Comparison of ENCODE assay signal across 29 cellular contexts in the genomic region with DNA sequence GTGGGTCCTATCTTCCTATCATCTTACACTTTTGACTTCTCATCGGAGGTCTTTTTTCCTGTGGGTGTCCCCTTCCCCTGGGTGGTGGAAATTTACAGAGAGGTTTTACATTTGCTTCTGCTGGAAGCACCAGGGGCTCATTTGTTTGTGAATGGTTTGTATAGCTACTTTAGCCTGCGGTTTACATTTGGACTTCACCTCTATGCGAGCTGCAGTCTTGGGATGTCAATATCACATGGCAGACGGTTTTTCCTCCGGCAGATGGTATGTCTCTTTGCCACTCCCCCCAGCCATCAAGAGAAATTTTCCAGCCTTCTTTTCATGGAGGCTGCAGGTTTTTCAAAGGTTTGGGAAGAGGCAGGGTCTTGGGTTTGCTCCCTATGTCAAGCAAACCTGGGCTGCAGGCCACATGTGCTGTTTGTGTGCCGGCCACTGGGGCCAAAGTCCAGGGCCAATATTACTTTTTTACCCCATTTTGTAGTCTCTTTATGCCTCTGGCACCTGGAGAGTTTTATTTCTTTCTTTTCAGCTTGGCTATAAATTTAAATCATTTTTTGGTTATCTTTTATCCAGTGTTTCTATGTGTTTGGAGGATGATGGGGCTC. TPM values are rescaled to one million over a fixed set of nuclear protein-coding genes. Genes with fewer than 3 reads are reported as not detected.
DNase-seq lines count a peak whose midpoint lies in the region; ATAC-seq, FAIRE-seq and TF ChIP-seq lines count a peak whose summit lies in the region.
"Had no signal": no experiment of that assay in that cellular context is flagged by ENCODE, and none has a peak within 500 bp of the region (broad histone marks: within the 10 kb centered on the region; RNA-seq: fewer than 3 reads in every experiment).

No MANE protein-coding gene starts in this region.

- TF ChIP-seq CTCF in D721Med (IDR thresholded peaks at IDR 0.05; ENCODE audit: insufficient read depth, missing control alignments) = no peak
- TF ChIP-seq CTCF in H9 (conservative IDR thresholded peaks at IDR 0.05) = peak; percentile 29; the same call in 1 of the 3 replicates

- H3K4ac ChIP-seq in H9 (ENCODE audit: low read depth, low read length) = no peak overlapping the region

- no peak overlapping the region for H4K5ac ChIP-seq in H9 (ENCODE audit: insufficient read length, low read depth, low read length)

- no peak overlapping the region for H3K18ac ChIP-seq in H9 (ENCODE audit: insufficient read length, low read depth, low read length)

- no peak overlapping the region for H3K23ac ChIP-seq in H9 (ENCODE audit: insufficient read length, low read depth, low read length)

- peaks cover 24 to 33% of the 10 kb centered on the region in 2 experiments for H3K4me1 Mint-ChIP-seq in H9
- peaks cover 5% of the 10 kb centered on the region for H3K4me1 Mint-ChIP-seq in activated T-cell treated with anti-CD3 and anti-CD28 coated beads, Interleukin-2, amount 50 U/mL, for 24 hours (ENCODE audit: low read depth)
- H3K4me1 Mint-ChIP-seq: activated T-helper 17 cell treated with anti-CD3 and anti-CD28 coated beads, Interleukin-2, amount 50 U/mL, for 72 hours had no signal

- H2BK15ac ChIP-seq in H9 (ENCODE audit: low read depth, low read length) = no peak overlapping the region

- H2BK12ac ChIP-seq in H9 (ENCODE audit: insufficient read length, low read depth, low read length) = no peak overlapping the region

- no peak overlapping the region for H3T11ph ChIP-seq in H9 (ENCODE audit: low read length)

- no peak overlapping the region for H4K91ac ChIP-seq in H9 (ENCODE audit: insufficient read length, low read depth, low read length)

- H3K56ac ChIP-seq in H9 (ENCODE audit: insufficient read length, low read depth, low read length) = no peak overlapping the region

- 0 out of 7 replicates have a peak overlapping the region, but pooled peaks of 1 of the 3 experiments have one; percentile 3 for H3K27ac Mint-ChIP-seq in H9
- no peak overlapping the region for H3K27ac Mint-ChIP-seq in activated T-cell treated with anti-CD3 and anti-CD28 coated beads, Interleukin-2, amount 50 U/mL, for 24 hours
- H3K27ac Mint-ChIP-seq: activated CD8-positive, alpha-beta T cell treated with anti-CD3 and anti-CD28 coated beads for 36 hours; activated T-helper 17 cell treated with anti-CD3 and anti-CD28 coated beads, Interleukin-2, amount 50 U/mL, for 72 hours had no signal

- H3K27me3 ChIP-seq in H9 (ENCODE audit: insufficient read depth, low read length) = no peaks in the 10 kb centered on the region

- peaks cover 8% of the 10 kb centered on the region for H3K27me3 Mint-ChIP-seq in H9 (ENCODE audit: low read depth)
- peaks cover 42% of the 10 kb centered on the region for H3K27me3 Mint-ChIP-seq in activated T-cell treated with anti-CD3 and anti-CD28 coated beads, Interleukin-2, amount 50 U/mL, for 24 hours

- no peak overlapping the region for H2BK20ac ChIP-seq in H9 (ENCODE audit: low read depth, low read length, poor library complexity, severe bottlenecking)

- no peak for DNase-seq in D721Med (ENCODE audit: insufficient read length, low spot score)
- DNase-seq in H9 = peak; percentile 50
- DNase-seq in NCI-H2171 treated with DMSO at 0.1 percent for 48 hours (lab: John Stamatoyannopoulos, UW) = peak; percentile 47
- DNase-seq in iPS DF 19.7 (ENCODE audit: low read depth, low spot score) = peak; percentile 30
- no peak for DNase-seq in stimulated activated naive CD4-positive, alpha-beta T cell treated with Interleukin-2 at 50 U/mL for 16 hours (lab: John Stamatoyannopoulos, UW)
- no peak for DNase-seq in activated T-cell treated with anti-CD3 and anti-CD28 coated beads, Interleukin-2, amount 50 U/mL, for 24 hours
- DNase-seq: activated CD4-positive, alpha-beta T cell treated with anti-CD3 and anti-CD28 coated beads for 1 hour; activated CD8-positive, alpha-beta T cell treated with anti-CD3 and anti-CD28 coated beads for 36 hours; activated naive CD4-positive, alpha-beta T cell treated with anti-CD3 and anti-CD28 coated beads, Interleukin-2, amount 50 U/mL, for 16 hours; amniotic stem cell; brain microvascular endothelial cell; cerebellar nuclear complex; dermis blood vessel endothelial cell; DMS53; KG1; mesenchymal stem cell; NCI-H524 treated with DMSO at 0.1 percent for 48 hours; SIG-M5; stimulated activated CD4-positive, alpha-beta T cell treated with anti-CD3 and anti-CD28 coated beads, Interleukin-4, amount 100 ng/mL, for 24 hours had no signal

- no peak overlapping the region for H2BK120ac ChIP-seq in H9 (ENCODE audit: low read depth, low read length, poor library complexity, severe bottlenecking)

- H3K36me3 Mint-ChIP-seq in H9 (ENCODE audit: insufficient read depth in 1 of 3, low read depth in 3 of 3) = no peaks in the 10 kb centered on the region; a peak in 1 of 7 replicates
- no peaks in the 10 kb centered on the region for H3K36me3 Mint-ChIP-seq in activated T-cell treated with anti-CD3 and anti-CD28 coated beads, Interleukin-2, amount 50 U/mL, for 24 hours (ENCODE audit: low read depth)

- H3K79me2 ChIP-seq in H9 (ENCODE audit: insufficient read depth, low read length) = no peaks in the 10 kb centered on the region

- no peak overlapping the region for H2AFZ ChIP-seq in H9 (ENCODE audit: low read length)

- H3K4me2 ChIP-seq in H9 (ENCODE audit: insufficient read depth, insufficient read length, low read length) = peak overlapping the region; percentile 50

- no peak overlapping the region for H3K27ac ChIP-seq in H9 (ENCODE audit: insufficient read length, low read depth, low read length)
- H3K27ac ChIP-seq: brain microvascular endothelial cell, tibial nerve had no signal

- no peaks in the 10 kb centered on the region for H3K79me1 ChIP-seq in H9 (ENCODE audit: insufficient read depth, low read depth, low read length, poor library complexity, severe bottlenecking)

- H2AK5ac ChIP-seq in H9 (ENCODE audit: insufficient read length, low read length) = no peak overlapping the region

- H3K4me3 Mint-ChIP-seq in H9 = peak overlapping the region; percentile 54 to 58; a peak in 3 of 5 replicates
- no peak overlapping the region for H3K4me3 Mint-ChIP-seq in activated T-cell treated with anti-CD3 and anti-CD28 coated beads, Interleukin-2, amount 50 U/mL, for 24 hours
- H3K4me3 Mint-ChIP-seq: activated CD8-positive, alpha-beta T cell treated with anti-CD3 and anti-CD28 coated beads for 36 hours; activated T-helper 17 cell treated with anti-CD3 and anti-CD28 coated beads, Interleukin-2, amount 50 U/mL, for 72 hours had no signal

- H3K9ac ChIP-seq in H9 (ENCODE audit: extremely low read depth, insufficient read length, low read length) = no peak overlapping the region

- no peaks in the 10 kb centered on the region for H4K20me1 ChIP-seq in H9 (ENCODE audit: control insufficient read depth, insufficient read depth, insufficient read length)

- H3K9me3 Mint-ChIP-seq in H9 = no peaks in the 10 kb centered on the region
- no peaks in the 10 kb centered on the region for H3K9me3 Mint-ChIP-seq in activated T-cell treated with anti-CD3 and anti-CD28 coated beads, Interleukin-2, amount 50 U/mL, for 24 hours
- H3K9me3 Mint-ChIP-seq: activated CD8-positive, alpha-beta T cell treated with anti-CD3 and anti-CD28 coated beads for 36 hours; activated T-helper 17 cell treated with anti-CD3 and anti-CD28 coated beads, Interleukin-2, amount 50 U/mL, for 72 hours had no signal

- H4K8ac ChIP-seq in H9 (replicated peaks; ENCODE audit: insufficient read length, low read depth, low read length) = no peak overlapping the region

- H2BK5ac ChIP-seq in H9 (ENCODE audit: insufficient read length, low read length) = no peak overlapping the region

- no peaks in the 10 kb centered on the region for H3K9me3 ChIP-seq in H9 (ENCODE audit: control insufficient read depth, low read depth, low read length)
- H3K9me3 ChIP-seq: tibial nerve had no signal

- no peak overlapping the region for H3K14ac ChIP-seq in H9 (ENCODE audit: insufficient read depth, low read length)

- no CpG with 5 or more reads among the region's 6 CpGs for WGBS in H9 (ENCODE audit: extremely low coverage, insufficient read length, low lambda C conversion rate)

- no peak for ATAC-seq in HG03280 (IDR thresholded peaks at IDR 0.05; ENCODE audit: unreplicated experiment)
- ATAC-seq: activated CD8-positive, alpha-beta T cell treated with anti-CD3 and anti-CD28 coated beads for 36 hours; activated T-helper 17 cell treated with anti-CD3 and anti-CD28 coated beads, Interleukin-2, amount 50 U/mL, for 72 hours; left lobe of liver had no signal

- no peaks in the 10 kb centered on the region for H3K23me2 ChIP-seq in H9 (ENCODE audit: insufficient read length, low read depth, low read length, poor library complexity, severe bottlenecking)

- peak; percentile 11 for FAIRE-seq in D721Med (lab: Jason Lieb, UNC)
- FAIRE-seq: frontal cortex, G401.6 had no signal

- H3K4me1 ChIP-seq in H9 (ENCODE audit: insufficient read depth, low read length) = peaks cover 7% of the 10 kb centered on the region

RNA-seq across cellular contexts. Expression of a gene that starts 23.9 kb away (rescaled TPM):
- total RNA-seq in H9 (2021) = not detected in 2 replicates
- total RNA-seq: activated CD8-positive, alpha-beta T cell treated with anti-CD3 and anti-CD28 coated beads for 36 hours; activated T-helper 17 cell treated with anti-CD3 and anti-CD28 coated beads, Interleukin-2, amount 50 U/mL, for 72 hours; dermis blood vessel endothelial cell; frontal cortex; HT1080; left lobe of liver; MCF 10A; osteocyte; T-helper 2 cell treated with Interferon-gamma antibody and Interleukin-4, amounts not matched to agents 100 ng/mL and 5 ng/mL, for 36 hours; tibial nerve had no signal

Comparison
In these comparisons a context has a peak if more than half of its experiments do, and no peak if none do; other contexts are left out.
1. DNase-seq: peak in H9 (single experiment), NCI-H2171 treated with DMSO at 0.1 percent for 48 hours (single experiment) and iPS DF 19.7 (single experiment); none in D721Med (single experiment), stimulated activated naive CD4-positive, alpha-beta T cell treated with Interleukin-2 at 50 U/mL for 16 hours (single experiment) and activated T-cell treated with anti-CD3 and anti-CD28 coated beads, Interleukin-2, amount 50 U/mL, for 24 hours (single experiment).